In the genomic region with DNA sequence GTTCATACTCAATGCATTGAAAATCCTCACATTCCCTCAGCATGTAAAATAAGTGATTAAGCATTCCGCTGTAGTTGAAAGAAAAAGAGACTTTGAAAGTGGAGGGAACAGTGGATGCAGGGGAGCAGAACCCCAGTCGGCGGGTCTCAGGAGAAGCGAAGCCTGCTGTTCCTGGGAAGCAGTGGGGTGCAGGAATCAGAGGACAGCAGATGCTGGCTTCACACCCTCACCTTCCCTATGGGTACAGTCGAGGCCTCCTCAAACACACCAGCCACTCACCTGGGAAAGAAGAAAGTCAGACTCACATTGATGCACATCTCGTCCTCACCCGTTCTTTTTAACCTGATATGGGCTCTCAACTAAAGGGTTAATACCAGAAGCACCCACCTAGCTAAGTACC, we compare ENCODE assay signal across 16 cellular contexts. TPM values are rescaled to one million over a fixed set of nuclear protein-coding genes. Genes with fewer than 3 reads are reported as not detected.
A peak's percentile ranks its signal among the peaks of the same experiment; 100 is the strongest.
DNase-seq lines count a peak whose midpoint lies in the region; TF ChIP-seq lines count a peak whose summit lies in the region.
"Had no signal": no experiment of that assay in that cellular context is flagged by ENCODE, and none has a peak within 500 bp of the region (broad histone marks: within the 10 kb centered on the region; RNA-seq: fewer than 3 reads in every experiment).

No MANE protein-coding gene starts in this region.

- TF ChIP-seq CTCF in breast epithelium (IDR thresholded peaks at IDR 0.05) (no peak), MCF 10A (IDR thresholded peaks at IDR 0.05; ENCODE audit: unreplicated experiment) (no peak), esophagus muscularis mucosa (IDR thresholded peaks at IDR 0.05) (no peak), stomach (IDR thresholded peaks at IDR 0.05) (no peak)

- POLR2A ChIA-PET in MCF 10A (lab: Yijun Ruan, JAX), result interaction anchor here (0.6 kb wide), 1 partner anchor 558 kb away, joined by 3 read pairs; no protein-coding TSS in a partner anchor

- DNase-seq in breast epithelium (ENCODE audit: low spot score in 2 of 2), result no peak
- DNase-seq in MCF 10A (ENCODE audit: unreplicated experiment), result no peak
- DNase-seq in esophagus muscularis mucosa (ENCODE audit: extremely low spot score), result no peak
- DNase-seq in stomach, result no peak
- no peak for DNase-seq in NCI-H526 (lab: John Stamatoyannopoulos, UW)
- DNase-seq in SHP77 (lab: John Stamatoyannopoulos, UW), result no peak
- no peak for DNase-seq in mesenteric fat pad (ENCODE audit: low spot score)
- DNase-seq in SKM-1 treated with dmso at 0.1 percent for 144 hours (lab: John Stamatoyannopoulos, UW; ENCODE audit: unreplicated experiment), result no peak
- DNase-seq: KG1, NCI-H1048, NCI-H1436 treated with DMSO at 0.1 percent for 48 hours, NCI-H2029 treated with DMSO at 0.1 percent for 48 hours, NCI-H774 had no signal

- H3K9me3 ChIP-seq in breast epithelium, result no peaks in the 10 kb centered on the region
- H3K9me3 ChIP-seq in esophagus muscularis mucosa, result no peaks in the 10 kb centered on the region
- H3K9me3 ChIP-seq in stomach, result no peaks in the 10 kb centered on the region
- H3K9me3 ChIP-seq: BLaER1 had no signal

- H3K27me3 ChIP-seq in breast epithelium, result no peaks in the 10 kb centered on the region
- H3K27me3 ChIP-seq in esophagus muscularis mucosa, result no peaks in the 10 kb centered on the region
- no peaks in the 10 kb centered on the region for H3K27me3 ChIP-seq in stomach
- H3K27me3 ChIP-seq: BLaER1 had no signal

- CTCF ChIA-PET in MCF 10A (lab: Yijun Ruan, JAX), result interaction anchor here (0.6 to 1.0 kb wide), 3 partner anchors 35 to 123 kb away, joined by 3 read pairs; no protein-coding TSS in a partner anchor

- H3K27ac ChIP-seq in breast epithelium (peak overlapping the region; percentile 63 to 84), esophagus muscularis mucosa (replicated peaks in 1 of 4) (peak overlapping the region; percentile 91 to 98 (median 92)), stomach (peak overlapping the region in 3 of 5 donors; percentile 23 to 92 (median 85))
- H3K27ac ChIP-seq: 22Rv1, BLaER1 had no signal

- H3K9me3 Mint-ChIP-seq in MCF 10A (ENCODE audit: unreplicated experiment), result no peaks in the 10 kb centered on the region
- H3K9me3 Mint-ChIP-seq: GM23338 had no signal

- no peak for TF ChIP-seq POLR2A in breast epithelium (IDR thresholded peaks at IDR 0.05)
- TF ChIP-seq POLR2A in esophagus muscularis mucosa (IDR thresholded peaks at IDR 0.05; ENCODE audit: low read depth), result no peak
- TF ChIP-seq POLR2A in stomach (IDR thresholded peaks at IDR 0.05), result no peak

- TF ChIP-seq EP300 in esophagus muscularis mucosa (IDR thresholded peaks at IDR 0.05), result no peak
- no peak for TF ChIP-seq EP300 in stomach (IDR thresholded peaks at IDR 0.05)

- H3K4me3 Mint-ChIP-seq in MCF 10A (ENCODE audit: unreplicated experiment), result no peak overlapping the region
- H3K4me3 Mint-ChIP-seq: GM23338 had no signal

- intact Hi-C loops in breast epithelium (cut with DNase I; ENCODE audit: low total_unique reads), result no loop called here
- intact Hi-C loops in MCF 10A (cut with micrococcal nuclease), result no loop called here
- intact Hi-C loops in esophagus muscularis mucosa (cut with DNase I), result loop anchor here (5.0 kb wide), 1 partner anchor 52 kb away; no protein-coding TSS in a partner anchor
- intact Hi-C loops in stomach (cut with DNase I; ENCODE audit: low total_unique reads), result no loop called here

- H3K4me1 ChIP-seq in breast epithelium, result peaks cover 0 to 6% of the 10 kb centered on the region in 2 donors
- H3K4me1 ChIP-seq in esophagus muscularis mucosa, result peaks cover 64 to 98% (median 95%) of the 10 kb centered on the region in 4 donors
- H3K4me1 ChIP-seq in stomach, result peaks cover 7 to 58% (median 35%) of the 10 kb centered on the region in 4 donors

- H3K36me3 Mint-ChIP-seq in MCF 10A (ENCODE audit: insufficient read depth, unreplicated experiment), result no peaks in the 10 kb centered on the region

- 95% methylated on average over 7 of the region's 7 CpGs for whole genome bisulfite sequencing in esophagus muscularis mucosa
- WGBS in stomach, 5 donors, result 91 to 97% (median 93%) methylated on average over 7 of the region's 7 CpGs

- H3K36me3 ChIP-seq in breast epithelium (no peaks in the 10 kb centered on the region), esophagus muscularis mucosa (no peaks in the 10 kb centered on the region), stomach (no peaks in the 10 kb centered on the region)
- H3K36me3 ChIP-seq: BLaER1 had no signal

- BruUV-seq in MCF 10A (replicated peaks; lab: Mats Ljungman, UMichigan), result no TSS peak

- no peaks in the 10 kb centered on the region for H3K27me3 Mint-ChIP-seq in MCF 10A (ENCODE audit: insufficient read depth, unreplicated experiment)

- H3K4me1 Mint-ChIP-seq in MCF 10A (ENCODE audit: insufficient read depth, unreplicated experiment), result peaks cover 54% of the 10 kb centered on the region

- H3K27ac Mint-ChIP-seq in MCF 10A (ENCODE audit: low read depth, unreplicated experiment), result no peak overlapping the region
- H3K27ac Mint-ChIP-seq: GM23338 had no signal

- no peak overlapping the region for H3K4me3 ChIP-seq in breast epithelium
- no peak overlapping the region for H3K4me3 ChIP-seq in esophagus muscularis mucosa
- H3K4me3 ChIP-seq in stomach, result no peak overlapping the region
- H3K4me3 ChIP-seq: BLaER1, GM23338 had no signal

RNA-seq across cellular contexts. Expression of gene COL4A2, which starts 38.2 kb away (rescaled TPM):
- total RNA-seq in breast epithelium (100 to 1,000 TPM; 107 to 841 (median 307) TPM), MCF 10A (2022) (54.6 and 66.0 TPM in 2 replicates), esophagus muscularis mucosa (100 to 1,000 TPM; 419 to 931 (median 555) TPM), stomach (100 to 1,000 TPM; 134 to 531 (median 366) TPM), mesenteric fat pad (1,333 TPM)
- 10 to 100 TPM; 24.0 to 96.6 (median 38.4) TPM for polyA plus RNA-seq in stomach

RNA-seq across cellular contexts. Expression of gene COL4A1, which starts 38.3 kb away (rescaled TPM):
- 1,000 to 10,000 TPM in 1 of 3 donors, 100 to 1,000 TPM in 2; 118 to 1,008 (median 370) TPM for total RNA-seq in breast epithelium
- total RNA-seq in MCF 10A (2022), result 25.9 and 42.1 TPM in 2 replicates
- 100 to 1,000 TPM; 328 to 578 (median 405) TPM for total RNA-seq in esophagus muscularis mucosa
- total RNA-seq in stomach, result 100 to 1,000 TPM; 132 to 798 (median 175) TPM
- polyA plus RNA-seq in stomach, result 10 to 100 TPM; 18.8 to 59.0 (median 30.6) TPM
- 1,996 TPM for total RNA-seq in mesenteric fat pad
